ENCODE assay signal across 11 cellular contexts in the genomic region with DNA sequence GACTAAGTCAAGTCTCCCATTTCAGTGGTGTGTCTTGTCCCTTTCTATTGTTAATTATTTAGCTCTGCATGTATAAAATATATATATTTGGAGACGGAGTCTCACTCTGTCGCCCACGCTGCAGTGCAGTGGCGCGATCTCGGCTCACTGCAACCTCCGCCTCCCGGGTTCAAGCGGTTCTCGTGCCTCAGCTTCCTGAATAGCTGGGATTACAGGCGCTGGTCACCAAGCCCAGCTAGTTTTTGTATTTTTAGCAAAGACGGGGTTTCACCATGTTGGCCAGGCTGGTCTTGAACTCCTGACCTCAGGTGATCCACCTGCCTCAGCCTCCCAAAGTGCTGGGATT. TPM values are rescaled to one million over a fixed set of nuclear protein-coding genes. Genes with fewer than 3 reads are reported as not detected.
DNase-seq lines count a peak whose midpoint lies in the region; ATAC-seq and TF ChIP-seq lines count a peak whose summit lies in the region.
"Not testable (repeated sequence)": the region's sequence is repeated elsewhere in the genome, so short reads cannot be mapped to it uniquely, and the experiment has no call there.
"Had no signal": no experiment of that assay in that cellular context is flagged by ENCODE, and none has a peak within 500 bp of the region (broad histone marks: within the 10 kb centered on the region; RNA-seq: fewer than 3 reads in every experiment).

No MANE protein-coding gene starts in this region.

- peak overlapping the region; percentile 86 for H3K4me3 Mint-ChIP-seq in CD4-positive, alpha-beta T cell
- H3K4me3 Mint-ChIP-seq in activated naive CD4-positive, alpha-beta T cell treated with anti-CD3 and anti-CD28 coated beads, Interleukin-2, amount 50 U/mL, for 24 hours = peak overlapping the region; percentile 93
- H3K4me3 Mint-ChIP-seq in endodermal cell (peak overlapping the region; percentile 89), osteocyte (ENCODE audit: unreplicated experiment) (peak overlapping the region; percentile 87), type B pancreatic cell (peak overlapping the region; percentile 93)

- H3K27ac ChIP-seq in CD4-positive, alpha-beta T cell (ENCODE audit: low read depth, low read length); HUES48 (ENCODE audit: low read depth, low read length); endodermal cell (ENCODE audit: low read depth, low read length): not testable (repeated sequence)
- peak overlapping the region in 1 of 2 experiments; percentile 29; a peak in 1 of 4 replicates for H3K27ac ChIP-seq in SK-N-SH (ENCODE audit: low read depth in 2 of 2, low read length in 1 of 2)

- H2AFZ ChIP-seq in SK-N-SH (ENCODE audit: low read depth) = peak overlapping the region; percentile 99

- H3K36me3 ChIP-seq in HUES48 (ENCODE audit: control insufficient read depth, insufficient read depth, low read length) (peaks cover 13% of the 10 kb centered on the region), SK-N-SH (replicated peaks in 1 of 2; ENCODE audit: control insufficient read depth in 1 of 2, insufficient read depth in 2 of 2, low read length in 1 of 2) (peaks cover 5 to 10% of the 10 kb centered on the region in 2 experiments), endodermal cell (ENCODE audit: control insufficient read depth, insufficient read depth, low read length) (peaks cover 11% of the 10 kb centered on the region)

- not testable (repeated sequence) for H3K36me3 Mint-ChIP-seq in CD4-positive, alpha-beta T cell (ENCODE audit: low read depth); activated naive CD4-positive, alpha-beta T cell treated with anti-CD3 and anti-CD28 coated beads, Interleukin-2, amount 50 U/mL, for 24 hours; osteocyte (ENCODE audit: unreplicated experiment); type B pancreatic cell
- peaks cover 14% of the 10 kb centered on the region for H3K36me3 Mint-ChIP-seq in endodermal cell (ENCODE audit: low read depth)

- H3K27ac Mint-ChIP-seq in CD4-positive, alpha-beta T cell = peak overlapping the region; percentile 51
- H3K27ac Mint-ChIP-seq in activated naive CD4-positive, alpha-beta T cell treated with anti-CD3 and anti-CD28 coated beads, Interleukin-2, amount 50 U/mL, for 24 hours; endodermal cell; osteocyte (ENCODE audit: unreplicated experiment); type B pancreatic cell: not testable (repeated sequence)

- DNase-seq in CD4-positive, alpha-beta T cell; SK-N-SH; endodermal cell; osteocyte (ENCODE audit: extremely low spot score, unreplicated experiment); type B pancreatic cell (ENCODE audit: extremely low spot score, unreplicated experiment): not testable (repeated sequence)
- peak; percentile 41 for DNase-seq in left lobe of liver (ENCODE audit: low spot score)

- TF ChIP-seq RAD21 in SK-N-SH (IDR thresholded peaks at IDR 0.05; ENCODE audit: low read length) = not testable (repeated sequence)

- POLR2A ChIA-PET in CD4-positive, alpha-beta T cell (lab: Charles Lee) = interaction anchor here (0.8 kb wide), 1 partner anchor 13 kb away, joined by 3 read pairs; no protein-coding TSS in a partner anchor
- POLR2A ChIA-PET in SK-N-SH (lab: Yijun Ruan, JAX) = not testable (repeated sequence)

- TF ChIP-seq CTCF in CD4-positive, alpha-beta T cell (IDR thresholded peaks at IDR 0.05); SK-N-SH (IDR thresholded peaks at IDR 0.05); endodermal cell (conservative IDR thresholded peaks at IDR 0.05); osteocyte (IDR thresholded peaks at IDR 0.05); type B pancreatic cell (conservative IDR thresholded peaks at IDR 0.05): not testable (repeated sequence)

- H3K4me1 ChIP-seq in HUES48 (ENCODE audit: control insufficient read depth, insufficient read depth, low read length); SK-N-SH (ENCODE audit: control insufficient read depth in 1 of 2, insufficient read depth in 2 of 2, low read depth in 1 of 2, low read length in 1 of 2); endodermal cell (ENCODE audit: control insufficient read depth, insufficient read depth, low read length): not testable (repeated sequence)

- H3K79me2 ChIP-seq in SK-N-SH (ENCODE audit: insufficient read depth) = peaks cover 45% of the 10 kb centered on the region

- intact Hi-C loops in CD4-positive, alpha-beta T cell (cut with DNase I, micrococcal nuclease) = loop anchor here (1.0 to 10.0 kb wide), 8 partner anchors 14 to 830 kb away; partner anchors contain the start of genes BAG5 (in 1 of the 2), COA8 (in 1 of the 2), EIF5 (in 1 of the 2) and PPP1R13B (in 1 of the 2)

- peaks cover 13% of the 10 kb centered on the region for H3K4me1 Mint-ChIP-seq in CD4-positive, alpha-beta T cell (ENCODE audit: low read depth)
- H3K4me1 Mint-ChIP-seq in activated naive CD4-positive, alpha-beta T cell treated with anti-CD3 and anti-CD28 coated beads, Interleukin-2, amount 50 U/mL, for 24 hours = peaks cover 21% of the 10 kb centered on the region
- H3K4me1 Mint-ChIP-seq in endodermal cell; type B pancreatic cell (ENCODE audit: unreplicated experiment): not testable (repeated sequence)
- peaks cover 14% of the 10 kb centered on the region for H3K4me1 Mint-ChIP-seq in osteocyte (ENCODE audit: unreplicated experiment)

- CTCF ChIA-PET in CD4-positive, alpha-beta T cell (lab: Charles Lee) = interaction anchor here (0.6 to 1.8 kb wide), 4 partner anchors 12 to 331 kb away, joined by 3 to 8 read pairs (median 4); no protein-coding TSS in a partner anchor
- CTCF ChIA-PET in SK-N-SH (lab: Yijun Ruan, JAX) = interaction anchor here (0.6 to 3.2 kb wide), 12 partner anchors 8 to 113 kb away, joined by 3 to 31 read pairs (median 4); partner anchors contain the start of gene RD3L

- not testable (repeated sequence) for H3K9me3 ChIP-seq in CD4-positive, alpha-beta T cell (ENCODE audit: control insufficient read depth, low read length); HUES48 (ENCODE audit: control insufficient read depth, insufficient read depth, low read length); SK-N-SH; endodermal cell (ENCODE audit: control insufficient read depth, low read length)

- not testable (repeated sequence) for H3F3A ChIP-seq in SK-N-SH (replicated peaks; ENCODE audit: insufficient read depth)

- H3K27me3 Mint-ChIP-seq in CD4-positive, alpha-beta T cell; activated naive CD4-positive, alpha-beta T cell treated with anti-CD3 and anti-CD28 coated beads, Interleukin-2, amount 50 U/mL, for 24 hours; endodermal cell (ENCODE audit: insufficient read depth); osteocyte (ENCODE audit: unreplicated experiment); type B pancreatic cell: not testable (repeated sequence)

- H3K9me2 ChIP-seq in SK-N-SH = not testable (repeated sequence)

- H3K9me3 Mint-ChIP-seq in CD4-positive, alpha-beta T cell; activated naive CD4-positive, alpha-beta T cell treated with anti-CD3 and anti-CD28 coated beads, Interleukin-2, amount 50 U/mL, for 24 hours; endodermal cell; osteocyte (ENCODE audit: unreplicated experiment); type B pancreatic cell: not testable (repeated sequence)

- 37% methylated on average over 11 of the region's 12 CpGs for WGBS in SK-N-SH (ENCODE audit: low lambda C conversion rate)
- WGBS in endodermal cell (ENCODE audit: insufficient coverage in 1 of 2, insufficient read length in 1 of 2), 2 experiments = 84 to 90% methylated on average over 5 to 12 of the region's 12 CpGs

- H3K4me2 ChIP-seq in SK-N-SH = peak overlapping the region; percentile 93

- H4K20me1 ChIP-seq in SK-N-SH (ENCODE audit: insufficient read depth) = peaks cover 11% of the 10 kb centered on the region; the same call in 1 of the 2 replicates

- peak; percentile 2 for ATAC-seq in CD4-positive, alpha-beta T cell (ENCODE audit: poor library complexity)
- ATAC-seq in left lobe of liver = not testable (repeated sequence)

- not testable (repeated sequence) for H3K27me3 ChIP-seq in CD4-positive, alpha-beta T cell (ENCODE audit: control insufficient read depth, insufficient read depth, low read length); HUES48 (ENCODE audit: control insufficient read depth, insufficient read depth, low read length); SK-N-SH (ENCODE audit: insufficient read depth); endodermal cell (ENCODE audit: control insufficient read depth, insufficient read depth, low read length, poor library complexity, severe bottlenecking)

- not testable (repeated sequence) for H3K9ac ChIP-seq in HUES48 (ENCODE audit: low read depth, low read length); endodermal cell (ENCODE audit: extremely low read depth, low read length, poor library complexity, severe bottlenecking)
- H3K9ac ChIP-seq in SK-N-SH = 0 out of 2 replicates have a peak overlapping the region, but pooled peaks have one; percentile 96

- H3K4me3 ChIP-seq in HUES48 (ENCODE audit: low read depth, low read length) (peak overlapping the region; percentile 98), SK-N-SH (ENCODE audit: low read depth in 2 of 2, low read length in 1 of 2) (peak overlapping the region; percentile 77 to 100), endodermal cell (ENCODE audit: low read length) (peak overlapping the region; percentile 38)

- not testable (repeated sequence) for TF ChIP-seq EP300 in SK-N-SH (IDR thresholded peaks at IDR 0.05; ENCODE audit: borderline replicate concordance in 1 of 2, low read depth in 1 of 2, low read length in 1 of 2)

RNA-seq across cellular contexts. Expression of gene TDRD9, which starts 6.4 kb away (rescaled TPM):
- total RNA-seq in CD4-positive, alpha-beta T cell = under 1 TPM; 0.17 to 0.27 TPM
- not detected in 2 replicates for polyA plus RNA-seq in SK-N-SH (2012; rRNA removed)
- polyA plus RNA-seq in SK-N-SH (2012; cell fraction: cytosol; rRNA removed) = not detected in 2 replicates
- not detected in 2 replicates for polyA plus RNA-seq in SK-N-SH (2012; cell fraction: nucleus; rRNA removed)
- total RNA-seq in endodermal cell = not detected
- not detected for polyA plus RNA-seq in endodermal cell (2013, experiment 1 of 2)
- not detected for polyA plus RNA-seq in endodermal cell (2013, experiment 2 of 2)
- total RNA-seq in left lobe of liver = 0.75 TPM
- not detected in 2 replicates for total RNA-seq in osteocyte
- total RNA-seq in type B pancreatic cell (ENCODE audit: low replicate concordance) = not detected in 2 replicates
- total RNA-seq: HFFc6, HT1080 had no signal

RNA-seq across cellular contexts. Expression of gene RD3L, which starts 20.5 kb away (rescaled TPM):
- total RNA-seq in CD4-positive, alpha-beta T cell = not detected
- not detected in 2 replicates for polyA plus RNA-seq in SK-N-SH (2012; rRNA removed)
- not detected in 2 replicates for polyA plus RNA-seq in SK-N-SH (2012; cell fraction: cytosol; rRNA removed)
- polyA plus RNA-seq in SK-N-SH (2012; cell fraction: nucleus; rRNA removed) = not detected in 2 replicates
- not detected for total RNA-seq in endodermal cell
- not detected for polyA plus RNA-seq in endodermal cell (2013, experiment 1 of 2)
- polyA plus RNA-seq in endodermal cell (2013, experiment 2 of 2) = not detected
- not detected for total RNA-seq in left lobe of liver
- total RNA-seq in osteocyte = not detected in 2 replicates
- total RNA-seq in type B pancreatic cell (ENCODE audit: low replicate concordance) = not detected in 2 replicates
- total RNA-seq: HFFc6, HT1080, mucosa of gallbladder had no signal

Comparison
In these comparisons a context has a peak if more than half of its experiments do, and no peak if none do; other contexts are left out.
1. H3K4me3 ChIP-seq: peak in every context shown above with its lines; median percentile 98 in HUES48; 88 in SK-N-SH; 38 in endodermal cell.